ENCODE assay signal across 12 cellular contexts in the genomic region with DNA sequence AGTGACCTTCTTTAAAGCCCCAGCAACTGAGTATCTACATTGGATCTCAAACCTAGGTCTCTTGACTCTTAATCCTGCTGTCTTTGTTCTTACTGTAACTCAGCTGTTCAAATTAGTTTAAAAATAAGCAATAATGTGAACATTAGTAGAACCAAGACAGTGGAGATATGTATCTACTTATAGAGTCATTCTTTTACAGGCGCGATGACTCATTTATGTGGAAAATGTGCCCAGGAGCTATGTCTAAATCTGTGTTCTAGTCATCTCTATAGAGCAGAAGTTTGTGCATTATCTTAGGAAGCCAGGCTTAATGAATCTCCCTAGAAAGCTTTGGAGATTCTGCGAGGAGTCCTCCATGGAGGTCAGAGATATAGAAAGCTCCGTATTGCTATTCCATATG.
DNase-seq lines count a peak whose midpoint lies in the region; ATAC-seq and TF ChIP-seq lines count a peak whose summit lies in the region.
"Had no signal": no experiment of that assay in that cellular context is flagged by ENCODE, and none has a peak within 500 bp of the region (broad histone marks: within the 10 kb centered on the region; RNA-seq: fewer than 3 reads in every experiment).

No MANE protein-coding gene starts in this region.

- CTCF ChIA-PET in MCF 10A (lab: Yijun Ruan, JAX) (interaction anchor here (0.6 to 6.5 kb wide), 9 partner anchors 8 to 1098 kb away, joined by 3 to 77 read pairs (median 4); a partner anchor contains a TSS), PC-3 (lab: Charles Lee) (interaction anchor here (1.2 kb wide), 1 partner anchor 1099 kb away, joined by 6 read pairs; no protein-coding TSS in a partner anchor)

- H3K4me3 ChIP-seq in breast epithelium (no peak overlapping the region), PC-3 (ENCODE audit: low read length) (peak overlapping the region; percentile 50)
- H3K4me3 ChIP-seq: suprapubic skin had no signal

- peaks cover 14% of the 10 kb centered on the region for H3K4me1 Mint-ChIP-seq in MCF 10A (ENCODE audit: insufficient read depth, unreplicated experiment)

- ATAC-seq in PC-3 (peak; percentile 70), GM18505 (IDR thresholded peaks at IDR 0.05; ENCODE audit: unreplicated experiment) (no peak)

- H3K27ac Mint-ChIP-seq in MCF 10A (ENCODE audit: low read depth, unreplicated experiment), result no peak overlapping the region

- H3K27me3 ChIP-seq in breast epithelium, result no peaks in the 10 kb centered on the region
- no peaks in the 10 kb centered on the region for H3K27me3 ChIP-seq in PC-3 (ENCODE audit: low read length)

- H3F3A ChIP-seq in PC-3 (ENCODE audit: low read length, unreplicated experiment), result peaks cover 9% of the 10 kb centered on the region

- H3K4me2 ChIP-seq in PC-3 (ENCODE audit: low read length), result peak overlapping the region; percentile 84

- TF ChIP-seq POLR2A in breast epithelium (IDR thresholded peaks at IDR 0.05) (no peak), GM18505 (IDR thresholded peaks at IDR 0.05; ENCODE audit: borderline replicate concordance, extremely low read depth, insufficient read depth, insufficient read length) (no peak)

- H3K4me1 ChIP-seq in breast epithelium, result no peaks in the 10 kb centered on the region
- peaks cover 44% of the 10 kb centered on the region for H3K4me1 ChIP-seq in PC-3 (ENCODE audit: insufficient read depth, low read length)
- H3K4me1 ChIP-seq: Caco-2 had no signal

- DNase-seq in MCF 10A (ENCODE audit: unreplicated experiment) (peak; percentile 79), breast epithelium (ENCODE audit: low spot score in 2 of 2) (no peak), PC-3 (peak; percentile 96), epithelial cell of prostate (ENCODE audit: low read depth, low spot score) (peak; percentile 39), stromal cell of bone marrow (ENCODE audit: low read depth) (peak; percentile 41), NCI-H2227 treated with DMSO at 0.1 percent for 48 hours (lab: John Stamatoyannopoulos, UW) (no peak)
- no peak for DNase-seq in NK-92 treated with Interleukin-12 subunit alpha and Interleukin-12 subunit beta, amount 100 ng/mL, for 24 hours (lab: John Stamatoyannopoulos, UW)
- DNase-seq: activated CD4-positive, alpha-beta T cell treated with anti-CD3 and anti-CD28 coated beads, Interleukin-2, amount 50 U/mL, for 48 hours; Caco-2; naive B cell had no signal

- H3K9me3 ChIP-seq in breast epithelium (no peaks in the 10 kb centered on the region), PC-3 (ENCODE audit: low read length) (no peaks in the 10 kb centered on the region)
- H3K9me3 ChIP-seq: suprapubic skin had no signal

- H3K36me3 ChIP-seq in breast epithelium (no peaks in the 10 kb centered on the region), PC-3 (ENCODE audit: low read depth, low read length) (no peaks in the 10 kb centered on the region)
- H3K36me3 ChIP-seq: suprapubic skin had no signal

- no peak overlapping the region for H2AFZ ChIP-seq in PC-3 (ENCODE audit: low read length)

- no peaks in the 10 kb centered on the region for H4K20me1 ChIP-seq in PC-3 (ENCODE audit: low read length)

- no peaks in the 10 kb centered on the region for H3K27me3 Mint-ChIP-seq in MCF 10A (ENCODE audit: insufficient read depth, unreplicated experiment)

- peak overlapping the region; percentile 82 for H3K9ac ChIP-seq in PC-3 (ENCODE audit: low read length)

- POLR2A ChIA-PET in MCF 10A (lab: Yijun Ruan, JAX) (interaction anchor here (0.6 to 1.3 kb wide), 3 partner anchors 999 to 1184 kb away, joined by 3 to 7 read pairs (median 3); no protein-coding TSS in a partner anchor), PC-3 (lab: Charles Lee; ENCODE audit: unreplicated experiment) (interaction anchor here (1.4 kb wide), 1 partner anchor 212 kb away, joined by 22 read pairs; a partner anchor contains a TSS)

- intact Hi-C loops in MCF 10A (cut with micrococcal nuclease), result no loop called here
- intact Hi-C loops in breast epithelium (cut with DNase I; ENCODE audit: low total_unique reads), result no loop called here
- intact Hi-C loops in PC-3 (cut with micrococcal nuclease), result loop anchor here (1.0 to 2.0 kb wide), 4 partner anchors 61 to 1098 kb away; no protein-coding TSS in a partner anchor

- no peaks in the 10 kb centered on the region for H3K79me2 ChIP-seq in PC-3 (ENCODE audit: low read length)

- no peak overlapping the region for H3K27ac ChIP-seq in breast epithelium
- H3K27ac ChIP-seq in PC-3 (ENCODE audit: low read length), result peak overlapping the region; percentile 97
- H3K27ac ChIP-seq in epithelial cell of prostate, result peak overlapping the region; percentile 15
- H3K27ac ChIP-seq: suprapubic skin had no signal

- no peak overlapping the region for H3K4me3 Mint-ChIP-seq in MCF 10A (ENCODE audit: unreplicated experiment)
- H3K4me3 Mint-ChIP-seq: naive B cell had no signal

- H3K9me3 Mint-ChIP-seq in MCF 10A (ENCODE audit: unreplicated experiment), result no peaks in the 10 kb centered on the region
- H3K9me3 Mint-ChIP-seq: naive B cell had no signal

- BruUV-seq in MCF 10A (replicated peaks; lab: Mats Ljungman, UMichigan), result no TSS peak
- no TSS peak for BruUV-seq in PC-3 (replicated peaks; lab: Mats Ljungman, UMichigan)

- TF ChIP-seq CTCF in MCF 10A (IDR thresholded peaks at IDR 0.05; ENCODE audit: unreplicated experiment) (no peak), breast epithelium (IDR thresholded peaks at IDR 0.05) (no peak), PC-3 (conservative IDR thresholded peaks at IDR 0.05; ENCODE audit: low read depth, low read length) (no peak)

- H3K36me3 Mint-ChIP-seq in MCF 10A (ENCODE audit: insufficient read depth, unreplicated experiment), result no peaks in the 10 kb centered on the region
- H3K36me3 Mint-ChIP-seq: naive B cell had no signal

- H3K9me2 ChIP-seq in PC-3 (replicated peaks; ENCODE audit: low read length), result no peaks in the 10 kb centered on the region

Comparison
In these comparisons a context has a peak if more than half of its experiments do, and no peak if none do; other contexts are left out.
1. DNase-seq: peak in MCF 10A (single experiment), PC-3 (single experiment), epithelial cell of prostate (single experiment) and stromal cell of bone marrow (single experiment); none in breast epithelium (0 of 2), NCI-H2227 treated with DMSO at 0.1 percent for 48 hours (single experiment) and NK-92 treated with Interleukin-12 subunit alpha and Interleukin-12 subunit beta, amount 100 ng/mL, for 24 hours (single experiment).
2. H3K27ac ChIP-seq: peak in PC-3 (single experiment) and epithelial cell of prostate (single experiment); none in breast epithelium (0 of 2).